ENCODE assay signal across 2 cellular contexts in the genomic region with DNA sequence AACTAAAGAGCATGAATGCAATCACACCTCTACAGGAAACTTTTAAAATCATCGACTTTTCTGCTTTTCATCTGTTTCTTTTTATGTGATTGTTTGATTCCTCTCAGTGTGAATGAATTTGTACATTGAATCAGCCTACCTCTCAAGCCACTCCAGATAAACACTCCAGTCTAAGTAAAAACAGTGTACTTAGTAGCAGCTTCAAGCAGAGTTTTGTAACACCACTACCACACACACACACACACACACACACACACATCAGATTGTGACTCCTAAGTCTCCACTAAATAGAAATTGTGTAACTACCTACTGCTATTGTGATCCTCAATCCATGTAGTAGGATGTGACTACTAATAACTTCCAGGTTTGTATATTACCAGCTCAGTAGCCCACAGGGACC.
TF ChIP-seq lines count a peak whose summit lies in the region.

No MANE protein-coding gene starts in this region.

TF ChIP-seq in GM23338, 12 proteins besides CTCF, POLR2A, EP300 and RAD21 (continues in another document):
- TF ChIP-seq EZH2phosphoT487 (IDR thresholded peaks at IDR 0.05; ENCODE audit: unreplicated experiment): no peak
- TF ChIP-seq POLR2AphosphoS5 (IDR thresholded peaks at IDR 0.05; ENCODE audit: low read depth): no peak
- TF ChIP-seq, protein P1, sequence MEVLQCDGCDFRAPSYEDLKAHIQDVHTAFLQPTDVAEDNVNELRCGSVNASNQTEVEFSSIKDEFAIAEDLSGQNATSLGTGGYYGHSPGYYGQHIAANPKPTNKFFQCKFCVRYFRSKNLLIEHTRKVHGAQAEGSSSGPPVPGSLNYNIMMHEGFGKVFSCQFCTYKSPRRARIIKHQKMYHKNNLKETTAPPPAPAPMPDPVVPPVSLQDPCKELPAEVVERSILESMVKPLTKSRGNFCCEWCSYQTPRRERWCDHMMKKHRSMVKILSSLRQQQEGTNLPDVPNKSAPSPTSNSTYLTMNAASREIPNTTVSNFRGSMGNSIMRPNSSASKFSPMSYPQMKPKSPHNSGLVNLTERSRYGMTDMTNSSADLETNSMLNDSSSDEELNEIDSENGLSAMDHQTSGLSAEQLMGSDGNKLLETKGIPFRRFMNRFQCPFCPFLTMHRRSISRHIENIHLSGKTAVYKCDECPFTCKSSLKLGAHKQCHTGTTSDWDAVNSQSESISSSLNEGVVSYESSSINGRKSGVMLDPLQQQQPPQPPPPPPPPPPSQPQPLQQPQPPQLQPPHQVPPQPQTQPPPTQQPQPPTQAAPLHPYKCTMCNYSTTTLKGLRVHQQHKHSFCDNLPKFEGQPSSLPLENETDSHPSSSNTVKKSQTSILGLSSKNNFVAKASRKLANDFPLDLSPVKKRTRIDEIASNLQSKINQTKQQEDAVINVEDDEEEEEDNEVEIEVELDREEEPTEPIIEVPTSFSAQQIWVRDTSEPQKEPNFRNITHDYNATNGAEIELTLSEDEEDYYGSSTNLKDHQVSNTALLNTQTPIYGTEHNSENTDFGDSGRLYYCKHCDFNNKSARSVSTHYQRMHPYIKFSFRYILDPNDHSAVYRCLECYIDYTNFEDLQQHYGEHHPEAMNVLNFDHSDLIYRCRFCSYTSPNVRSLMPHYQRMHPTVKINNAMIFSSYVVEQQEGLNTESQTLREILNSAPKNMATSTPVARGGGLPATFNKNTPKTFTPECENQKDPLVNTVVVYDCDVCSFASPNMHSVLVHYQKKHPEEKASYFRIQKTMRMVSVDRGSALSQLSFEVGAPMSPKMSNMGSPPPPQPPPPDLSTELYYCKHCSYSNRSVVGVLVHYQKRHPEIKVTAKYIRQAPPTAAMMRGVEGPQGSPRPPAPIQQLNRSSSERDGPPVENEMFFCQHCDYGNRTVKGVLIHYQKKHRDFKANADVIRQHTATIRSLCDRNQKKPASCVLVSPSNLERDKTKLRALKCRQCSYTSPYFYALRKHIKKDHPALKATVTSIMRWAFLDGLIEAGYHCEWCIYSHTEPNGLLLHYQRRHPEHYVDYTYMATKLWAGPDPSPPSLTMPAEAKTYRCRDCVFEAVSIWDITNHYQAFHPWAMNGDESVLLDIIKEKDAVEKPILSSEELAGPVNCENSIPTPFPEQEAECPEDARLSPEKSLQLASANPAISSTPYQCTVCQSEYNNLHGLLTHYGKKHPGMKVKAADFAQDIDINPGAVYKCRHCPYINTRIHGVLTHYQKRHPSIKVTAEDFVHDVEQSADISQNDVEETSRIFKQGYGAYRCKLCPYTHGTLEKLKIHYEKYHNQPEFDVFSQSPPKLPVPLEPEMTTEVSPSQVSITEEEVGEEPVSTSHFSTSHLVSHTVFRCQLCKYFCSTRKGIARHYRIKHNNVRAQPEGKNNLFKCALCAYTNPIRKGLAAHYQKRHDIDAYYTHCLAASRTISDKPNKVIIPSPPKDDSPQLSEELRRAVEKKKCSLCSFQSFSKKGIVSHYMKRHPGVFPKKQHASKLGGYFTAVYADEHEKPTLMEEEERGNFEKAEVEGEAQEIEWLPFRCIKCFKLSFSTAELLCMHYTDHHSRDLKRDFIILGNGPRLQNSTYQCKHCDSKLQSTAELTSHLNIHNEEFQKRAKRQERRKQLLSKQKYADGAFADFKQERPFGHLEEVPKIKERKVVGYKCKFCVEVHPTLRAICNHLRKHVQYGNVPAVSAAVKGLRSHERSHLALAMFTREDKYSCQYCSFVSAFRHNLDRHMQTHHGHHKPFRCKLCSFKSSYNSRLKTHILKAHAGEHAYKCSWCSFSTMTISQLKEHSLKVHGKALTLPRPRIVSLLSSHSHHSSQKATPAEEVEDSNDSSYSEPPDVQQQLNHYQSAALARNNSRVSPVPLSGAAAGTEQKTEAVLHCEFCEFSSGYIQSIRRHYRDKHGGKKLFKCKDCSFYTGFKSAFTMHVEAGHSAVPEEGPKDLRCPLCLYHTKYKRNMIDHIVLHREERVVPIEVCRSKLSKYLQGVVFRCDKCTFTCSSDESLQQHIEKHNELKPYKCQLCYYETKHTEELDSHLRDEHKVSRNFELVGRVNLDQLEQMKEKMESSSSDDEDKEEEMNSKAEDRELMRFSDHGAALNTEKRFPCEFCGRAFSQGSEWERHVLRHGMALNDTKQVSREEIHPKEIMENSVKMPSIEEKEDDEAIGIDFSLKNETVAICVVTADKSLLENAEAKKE (CRISPR knock-in tag; IDR thresholded peaks at IDR 0.05): no peak
- TF ChIP-seq ZNF114 (CRISPR knock-in tag; IDR thresholded peaks at IDR 0.05): no peak
- TF ChIP-seq, protein P2, sequence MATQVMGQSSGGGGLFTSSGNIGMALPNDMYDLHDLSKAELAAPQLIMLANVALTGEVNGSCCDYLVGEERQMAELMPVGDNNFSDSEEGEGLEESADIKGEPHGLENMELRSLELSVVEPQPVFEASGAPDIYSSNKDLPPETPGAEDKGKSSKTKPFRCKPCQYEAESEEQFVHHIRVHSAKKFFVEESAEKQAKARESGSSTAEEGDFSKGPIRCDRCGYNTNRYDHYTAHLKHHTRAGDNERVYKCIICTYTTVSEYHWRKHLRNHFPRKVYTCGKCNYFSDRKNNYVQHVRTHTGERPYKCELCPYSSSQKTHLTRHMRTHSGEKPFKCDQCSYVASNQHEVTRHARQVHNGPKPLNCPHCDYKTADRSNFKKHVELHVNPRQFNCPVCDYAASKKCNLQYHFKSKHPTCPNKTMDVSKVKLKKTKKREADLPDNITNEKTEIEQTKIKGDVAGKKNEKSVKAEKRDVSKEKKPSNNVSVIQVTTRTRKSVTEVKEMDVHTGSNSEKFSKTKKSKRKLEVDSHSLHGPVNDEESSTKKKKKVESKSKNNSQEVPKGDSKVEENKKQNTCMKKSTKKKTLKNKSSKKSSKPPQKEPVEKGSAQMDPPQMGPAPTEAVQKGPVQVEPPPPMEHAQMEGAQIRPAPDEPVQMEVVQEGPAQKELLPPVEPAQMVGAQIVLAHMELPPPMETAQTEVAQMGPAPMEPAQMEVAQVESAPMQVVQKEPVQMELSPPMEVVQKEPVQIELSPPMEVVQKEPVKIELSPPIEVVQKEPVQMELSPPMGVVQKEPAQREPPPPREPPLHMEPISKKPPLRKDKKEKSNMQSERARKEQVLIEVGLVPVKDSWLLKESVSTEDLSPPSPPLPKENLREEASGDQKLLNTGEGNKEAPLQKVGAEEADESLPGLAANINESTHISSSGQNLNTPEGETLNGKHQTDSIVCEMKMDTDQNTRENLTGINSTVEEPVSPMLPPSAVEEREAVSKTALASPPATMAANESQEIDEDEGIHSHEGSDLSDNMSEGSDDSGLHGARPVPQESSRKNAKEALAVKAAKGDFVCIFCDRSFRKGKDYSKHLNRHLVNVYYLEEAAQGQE (IDR thresholded peaks at IDR 0.05; ENCODE audit: unreplicated experiment): no peak
- no peak for TF ChIP-seq NANOG (IDR thresholded peaks at IDR 0.05; ENCODE audit: borderline replicate concordance)
- TF ChIP-seq EZH2 (IDR thresholded peaks at IDR 0.05; ENCODE audit: low read depth, unreplicated experiment): no peak
- TF ChIP-seq ZNF331 (CRISPR knock-in tag; IDR thresholded peaks at IDR 0.05; ENCODE audit: low read depth): no peak
- no peak for TF ChIP-seq JUNB (IDR thresholded peaks at IDR 0.05; ENCODE audit: unreplicated experiment)
- TF ChIP-seq, protein P3, sequence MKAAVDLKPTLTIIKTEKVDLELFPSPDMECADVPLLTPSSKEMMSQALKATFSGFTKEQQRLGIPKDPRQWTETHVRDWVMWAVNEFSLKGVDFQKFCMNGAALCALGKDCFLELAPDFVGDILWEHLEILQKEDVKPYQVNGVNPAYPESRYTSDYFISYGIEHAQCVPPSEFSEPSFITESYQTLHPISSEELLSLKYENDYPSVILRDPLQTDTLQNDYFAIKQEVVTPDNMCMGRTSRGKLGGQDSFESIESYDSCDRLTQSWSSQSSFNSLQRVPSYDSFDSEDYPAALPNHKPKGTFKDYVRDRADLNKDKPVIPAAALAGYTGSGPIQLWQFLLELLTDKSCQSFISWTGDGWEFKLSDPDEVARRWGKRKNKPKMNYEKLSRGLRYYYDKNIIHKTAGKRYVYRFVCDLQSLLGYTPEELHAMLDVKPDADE (IDR thresholded peaks at IDR 0.05): no peak

TF ChIP-seq in H1, 55 proteins besides CTCF, POLR2A, EP300 and RAD21:
- TF ChIP-seq, protein P4, sequence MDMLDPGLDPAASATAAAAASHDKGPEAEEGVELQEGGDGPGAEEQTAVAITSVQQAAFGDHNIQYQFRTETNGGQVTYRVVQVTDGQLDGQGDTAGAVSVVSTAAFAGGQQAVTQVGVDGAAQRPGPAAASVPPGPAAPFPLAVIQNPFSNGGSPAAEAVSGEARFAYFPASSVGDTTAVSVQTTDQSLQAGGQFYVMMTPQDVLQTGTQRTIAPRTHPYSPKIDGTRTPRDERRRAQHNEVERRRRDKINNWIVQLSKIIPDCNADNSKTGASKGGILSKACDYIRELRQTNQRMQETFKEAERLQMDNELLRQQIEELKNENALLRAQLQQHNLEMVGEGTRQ (IDR thresholded peaks at IDR 0.05; ENCODE audit: low read length): no peak
- TF ChIP-seq TBP (IDR thresholded peaks at IDR 0.05; ENCODE audit: low read depth, low read length): no peak
- TF ChIP-seq SP1 (IDR thresholded peaks at IDR 0.05; ENCODE audit: low read depth, low read length): no peak
- TF ChIP-seq SIN3A (conservative IDR thresholded peaks at IDR 0.05 in 1 of 2, IDR thresholded peaks at IDR 0.05 in 1 of 2; ENCODE audit: low read depth in 1 of 2, low read length in 2 of 2): no peak
- TF ChIP-seq ASH2L (IDR thresholded peaks at IDR 0.05; ENCODE audit: low read length): no peak
- TF ChIP-seq BRCA1 (IDR thresholded peaks at IDR 0.05; ENCODE audit: low read depth, low read length): no peak
- no peak for TF ChIP-seq TCF12 (IDR thresholded peaks at IDR 0.05; ENCODE audit: low read depth, low read length)
- TF ChIP-seq, protein P5, sequence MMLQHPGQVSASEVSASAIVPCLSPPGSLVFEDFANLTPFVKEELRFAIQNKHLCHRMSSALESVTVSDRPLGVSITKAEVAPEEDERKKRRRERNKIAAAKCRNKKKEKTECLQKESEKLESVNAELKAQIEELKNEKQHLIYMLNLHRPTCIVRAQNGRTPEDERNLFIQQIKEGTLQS (IDR thresholded peaks at IDR 0.05; ENCODE audit: insufficient read depth, low read depth, low read length): no peak
- TF ChIP-seq JUN (IDR thresholded peaks at IDR 0.05; ENCODE audit: low read depth, low read length): no peak
- TF ChIP-seq TEAD4 (IDR thresholded peaks at IDR 0.05; ENCODE audit: low read depth, low read length): no peak
- no peak for TF ChIP-seq MAFK (IDR thresholded peaks at IDR 0.05; ENCODE audit: low read depth, low read length)
- no peak for TF ChIP-seq CEBPB (IDR thresholded peaks at IDR 0.05; ENCODE audit: low read depth, low read length)
- TF ChIP-seq RXRA (IDR thresholded peaks at IDR 0.05; ENCODE audit: insufficient read depth, low read depth, low read length): no peak
- no peak for TF ChIP-seq PHF8 (conservative IDR thresholded peaks at IDR 0.05; ENCODE audit: low read depth, low read length)
- no peak for TF ChIP-seq FOSL1 (IDR thresholded peaks at IDR 0.05; ENCODE audit: insufficient read depth, low read depth, low read length)
- TF ChIP-seq, protein P6, sequence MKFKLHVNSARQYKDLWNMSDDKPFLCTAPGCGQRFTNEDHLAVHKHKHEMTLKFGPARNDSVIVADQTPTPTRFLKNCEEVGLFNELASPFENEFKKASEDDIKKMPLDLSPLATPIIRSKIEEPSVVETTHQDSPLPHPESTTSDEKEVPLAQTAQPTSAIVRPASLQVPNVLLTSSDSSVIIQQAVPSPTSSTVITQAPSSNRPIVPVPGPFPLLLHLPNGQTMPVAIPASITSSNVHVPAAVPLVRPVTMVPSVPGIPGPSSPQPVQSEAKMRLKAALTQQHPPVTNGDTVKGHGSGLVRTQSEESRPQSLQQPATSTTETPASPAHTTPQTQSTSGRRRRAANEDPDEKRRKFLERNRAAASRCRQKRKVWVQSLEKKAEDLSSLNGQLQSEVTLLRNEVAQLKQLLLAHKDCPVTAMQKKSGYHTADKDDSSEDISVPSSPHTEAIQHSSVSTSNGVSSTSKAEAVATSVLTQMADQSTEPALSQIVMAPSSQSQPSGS (IDR thresholded peaks at IDR 0.05; ENCODE audit: low read length): no peak
- TF ChIP-seq CTBP2 (IDR thresholded peaks at IDR 0.05; ENCODE audit: borderline replicate concordance, insufficient read depth, insufficient read length, low read length): no peak
- no peak for TF ChIP-seq CHD1 (IDR thresholded peaks at IDR 0.05; ENCODE audit: low read depth, low read length)
- TF ChIP-seq CREB1 (IDR thresholded peaks at IDR 0.05): no peak
